In genomic region chr14:25042362-25043299, GRCh38 we compare ENCODE assay signal across 9 cellular contexts. TPM values are rescaled to one million over a fixed set of nuclear protein-coding genes. Genes with fewer than 3 reads are reported as not detected.
A peak's percentile ranks its signal among the peaks of the same experiment; 100 is the strongest.
DNase-seq lines count a peak whose midpoint lies in the region; ATAC-seq and TF ChIP-seq lines count a peak whose summit lies in the region.
"Had no signal": no experiment of that assay in that cellular context is flagged by ENCODE, and none has a peak within 500 bp of the region (broad histone marks: within the 10 kb centered on the region; RNA-seq: fewer than 3 reads in every experiment).

No MANE protein-coding gene starts in this region.

- peak overlapping the region; percentile 47 for H3K27ac Mint-ChIP-seq in mesothelial cell of epicardium
- H3K27ac Mint-ChIP-seq: activated CD8-positive, alpha-beta T cell treated with anti-CD3 and anti-CD28 coated beads for 36 hours had no signal

- H3K4me3 ChIP-seq in AG10803 (ENCODE audit: low read length): no peak overlapping the region
- peak overlapping the region in 34 of 59 donors; percentile 2 to 46 (median 26) for H3K4me3 ChIP-seq in dorsolateral prefrontal cortex

- peak overlapping the region in 23 of 59 donors; percentile 2 to 65 (median 21) for H3K27ac ChIP-seq in dorsolateral prefrontal cortex

- ATAC-seq in GM21576 (IDR thresholded peaks at IDR 0.05; ENCODE audit: unreplicated experiment) (no peak), HG03135 (IDR thresholded peaks at IDR 0.05; ENCODE audit: unreplicated experiment) (no peak)
- ATAC-seq: activated CD8-positive, alpha-beta T cell treated with anti-CD3 and anti-CD28 coated beads for 36 hours had no signal

- no peaks in the 10 kb centered on the region for H3K27me3 Mint-ChIP-seq in mesothelial cell of epicardium (ENCODE audit: low read depth)

- peaks cover 26% of the 10 kb centered on the region for H3K4me1 Mint-ChIP-seq in mesothelial cell of epicardium

- DNase-seq in AG10803 (ENCODE audit: low read depth) (peak; percentile 81), NCI-H1092 (lab: John Stamatoyannopoulos, UW) (peak; percentile 9), dorsolateral prefrontal cortex (peak in 3 of 10 donors; percentile 34 to 51 (median 40)), mesothelial cell of epicardium (ENCODE audit: low spot score in 2 of 2, unreplicated experiment in 2 of 2) (no peak), GF-D8 (lab: John Stamatoyannopoulos, UW) (no peak)
- no peak for DNase-seq in activated CD4-positive, alpha-beta T cell treated with anti-CD3 and anti-CD28 coated beads, Interleukin-2, amount 50 U/mL, for 4 hours
- DNase-seq: activated CD8-positive, alpha-beta T cell treated with anti-CD3 and anti-CD28 coated beads for 36 hours had no signal

- H3K27me3 ChIP-seq in dorsolateral prefrontal cortex: no peaks in the 10 kb centered on the region

- no peak overlapping the region for H3K4me3 Mint-ChIP-seq in mesothelial cell of epicardium
- H3K4me3 Mint-ChIP-seq: activated CD8-positive, alpha-beta T cell treated with anti-CD3 and anti-CD28 coated beads for 36 hours had no signal

- intact Hi-C loops in dorsolateral prefrontal cortex (cut with DNase I): loop anchor here (2.0 to 10.0 kb wide), 4 partner anchors 168 to 308 kb away; no protein-coding TSS in a partner anchor

- TF ChIP-seq CTCF in AG10803 (conservative IDR thresholded peaks at IDR 0.05; ENCODE audit: low read length) (peak; percentile 91), dorsolateral prefrontal cortex (IDR thresholded peaks at IDR 0.05 in 54 of 56, conservative IDR thresholded peaks at IDR 0.05 in 2 of 56; ENCODE audit: low read depth in 1 of 56, partially characterized antibody in 56 of 56) (peak in 55 of 56 donors; percentile 51 to 87 (median 72)), mesothelial cell of epicardium (IDR thresholded peaks at IDR 0.05; ENCODE audit: unreplicated experiment) (peak; percentile 24)

- H3K9me3 Mint-ChIP-seq in mesothelial cell of epicardium: peaks cover 9% of the 10 kb centered on the region
- H3K9me3 Mint-ChIP-seq: activated CD8-positive, alpha-beta T cell treated with anti-CD3 and anti-CD28 coated beads for 36 hours had no signal

- peaks cover 7% of the 10 kb centered on the region for H3K36me3 Mint-ChIP-seq in mesothelial cell of epicardium

RNA-seq across cellular contexts. Expression of gene STXBP6, which starts 7.3 kb away (rescaled TPM):
- 10 to 100 TPM; 22.3 to 73.1 (median 46.8) TPM for total RNA-seq in dorsolateral prefrontal cortex
- 14.5 to 19.2 TPM (median 16.6 TPM) in 3 replicates for total RNA-seq in mesothelial cell of epicardium
- total RNA-seq: activated CD8-positive, alpha-beta T cell treated with anti-CD3 and anti-CD28 coated beads for 36 hours had no signal

Comparison
In these comparisons a context has a peak if more than half of its experiments do, and no peak if none do; other contexts are left out.
1. DNase-seq: peak in AG10803 (single experiment) and NCI-H1092 (single experiment); none in mesothelial cell of epicardium (0 of 2), activated CD4-positive, alpha-beta T cell treated with anti-CD3 and anti-CD28 coated beads, Interleukin-2, amount 50 U/mL, for 4 hours (0 of 2) and GF-D8 (single experiment).
2. CTCF ChIP-seq: peak in every context shown above with its lines; median percentile 91 in AG10803; 72 in dorsolateral prefrontal cortex; 24 in mesothelial cell of epicardium.